Comparison of ENCODE assay signal across 8 cellular contexts in the genomic region with DNA sequence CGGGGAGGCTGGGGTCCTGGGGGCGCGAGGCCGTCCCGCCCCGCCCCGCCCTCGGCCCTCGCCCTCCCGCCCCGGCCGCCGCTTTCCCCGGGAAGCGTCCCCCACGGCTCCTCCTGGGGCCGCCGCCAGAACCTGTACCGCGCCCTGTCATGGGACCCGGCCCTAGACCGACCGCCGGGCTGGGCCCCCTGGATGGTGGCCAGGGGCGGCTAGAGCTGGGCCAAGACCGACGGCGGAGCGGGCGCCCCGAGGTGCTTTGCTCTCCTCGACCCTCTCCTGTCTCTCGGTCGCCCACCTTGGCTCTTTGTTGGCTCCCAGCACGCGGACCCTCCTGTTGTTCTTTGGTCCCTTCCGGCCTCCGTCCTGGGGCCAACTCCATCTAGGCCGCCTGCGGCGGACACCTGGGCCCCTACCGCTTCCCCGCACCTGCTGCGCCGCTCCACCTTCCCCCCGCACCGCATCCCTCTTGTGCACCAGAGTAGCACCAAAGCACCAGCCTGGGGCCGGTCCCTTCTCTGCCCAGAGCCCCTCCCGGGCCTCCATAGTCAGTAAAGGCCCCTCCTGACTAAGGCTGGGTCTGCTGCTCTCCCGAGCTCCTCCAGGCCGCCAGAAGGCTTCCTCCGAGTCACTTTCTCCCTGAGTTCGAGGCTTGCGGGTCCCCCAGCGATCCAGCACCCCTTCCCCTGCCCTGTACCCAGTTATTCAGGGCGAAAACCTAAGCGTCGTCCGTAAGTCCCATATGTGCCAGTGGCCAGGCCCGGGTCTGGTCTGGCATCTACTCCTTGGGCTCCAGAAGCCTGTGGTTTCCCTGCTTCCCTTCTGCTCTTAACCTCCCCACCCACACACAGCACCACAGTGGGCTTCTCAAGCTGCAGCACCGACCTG. TPM values are rescaled to one million over a fixed set of nuclear protein-coding genes. Genes with fewer than 3 reads are reported as not detected.
DNase-seq lines count a peak whose midpoint lies in the region; ATAC-seq and TF ChIP-seq lines count a peak whose summit lies in the region.

No MANE protein-coding gene starts in this region.

- peaks cover 86% of the 10 kb centered on the region for H3K79me2 ChIP-seq in HCT116 (ENCODE audit: insufficient read depth, low read length)

- peaks cover 5% of the 10 kb centered on the region for H3K36me3 ChIP-seq in CD4-positive, CD25-positive, alpha-beta regulatory T cell (ENCODE audit: control insufficient read depth, insufficient read depth, low read length)
- peaks cover 6 to 38% of the 10 kb centered on the region in 2 experiments; a peak in 2 of 4 replicates for H3K36me3 ChIP-seq in HCT116 (ENCODE audit: control insufficient read depth in 1 of 2, insufficient read depth in 2 of 2, low read length in 2 of 2)
- peaks cover 12% of the 10 kb centered on the region for H3K36me3 ChIP-seq in thoracic aorta

- H3K4me2 ChIP-seq in HCT116 (ENCODE audit: low read length) = peak overlapping the region; percentile 94

- H3K4me1 Mint-ChIP-seq in CD4-positive, CD25-positive, alpha-beta regulatory T cell = peaks cover 7 to 65% (median 38%) of the 10 kb centered on the region in 4 donors
- peaks cover 64% of the 10 kb centered on the region for H3K4me1 Mint-ChIP-seq in activated T-cell treated with anti-CD3 and anti-CD28 coated beads, Interleukin-2, amount 50 U/mL, for 24 hours (ENCODE audit: low read depth)

- no peak for TF ChIP-seq POLR2A in HCT116 (IDR thresholded peaks at IDR 0.05; ENCODE audit: borderline replicate concordance, extremely low read depth, insufficient read depth, insufficient read length)

- no peaks in the 10 kb centered on the region for H3K9me3 ChIP-seq in CD4-positive, CD25-positive, alpha-beta regulatory T cell (ENCODE audit: control insufficient read depth in 2 of 2, low read length in 2 of 2)
- H3K9me3 ChIP-seq in HCT116 (ENCODE audit: control insufficient read depth in 1 of 2, insufficient read depth in 1 of 2, low read depth in 1 of 2, low read length in 2 of 2) = no peaks in the 10 kb centered on the region
- no peaks in the 10 kb centered on the region for H3K9me3 ChIP-seq in iPS-18c (ENCODE audit: control insufficient read depth, insufficient read depth, low read length)
- no peaks in the 10 kb centered on the region for H3K9me3 ChIP-seq in thoracic aorta

- RAD21 ChIA-PET in HCT116 (lab: Charles Lee; ENCODE audit: low non-redundant PET in 1 of 2, low total read pairs in 2 of 2, uncharacterized antibody in 2 of 2, unreplicated experiment in 2 of 2) = interaction anchor here in 1 of 2 experiments (0.6 kb wide), 1 partner anchor 468 kb away, joined by 3 read pairs; no protein-coding TSS in a partner anchor

- in situ Hi-C loops in ACHN (cut with HindIII; ENCODE audit: low pct_ligation_motif_present, low pct_unique_long_range_greater_than_20kb, low sequenced_read_pairs) = no loop called here

- peaks cover 0 to 1% (median 0%) of the 10 kb centered on the region in 7 donors for H3K9me3 Mint-ChIP-seq in CD4-positive, CD25-positive, alpha-beta regulatory T cell
- H3K9me3 Mint-ChIP-seq in activated T-cell treated with anti-CD3 and anti-CD28 coated beads, Interleukin-2, amount 50 U/mL, for 24 hours = no peaks in the 10 kb centered on the region

- H3K4me1 ChIP-seq in CD4-positive, CD25-positive, alpha-beta regulatory T cell (ENCODE audit: control insufficient read depth, insufficient read depth, low read length, poor library complexity, severe bottlenecking) = peaks cover 64% of the 10 kb centered on the region
- H3K4me1 ChIP-seq in HCT116 (ENCODE audit: control insufficient read depth in 1 of 2, insufficient read depth in 2 of 2, low read length in 2 of 2) (peaks cover 12 to 36% of the 10 kb centered on the region in 2 experiments), thoracic aorta (ENCODE audit: control insufficient read depth in 1 of 2, low read depth in 2 of 2) (peaks cover 14 to 29% of the 10 kb centered on the region in 2 donors)

- CTCF ChIA-PET in HCT116 (lab: Charles Lee) = interaction anchor here (1.0 to 2.7 kb wide), 3 partner anchors 26 to 84 kb away, joined by 3 to 15 read pairs (median 4); no protein-coding TSS in a partner anchor
- CTCF ChIA-PET in HEK293T (lab: Yijun Ruan, JAX) = interaction anchor here (1.5 to 11.9 kb wide), 3 partner anchors 26 to 29 kb away, joined by 5 to 110 read pairs (median 18); no protein-coding TSS in a partner anchor

- H3K36me3 Mint-ChIP-seq in CD4-positive, CD25-positive, alpha-beta regulatory T cell = peaks cover 12% of the 10 kb centered on the region
- H3K36me3 Mint-ChIP-seq in activated T-cell treated with anti-CD3 and anti-CD28 coated beads, Interleukin-2, amount 50 U/mL, for 24 hours (ENCODE audit: low read depth) = peaks cover 82% of the 10 kb centered on the region

- POLR2A ChIA-PET in HCT116 (lab: Charles Lee) (interaction anchor here (0.8 to 1.7 kb wide), 3 partner anchors 9 to 12 kb away, joined by 3 to 19 read pairs (median 3); a partner anchor contains a TSS), HEK293T (lab: Yijun Ruan, JAX) (interaction anchor here (0.8 to 4.1 kb wide), 12 partner anchors 12 to 79 kb away, joined by 3 to 80 read pairs (median 4); a partner anchor contains a TSS)

- BruUV-seq in HCT116 (replicated peaks; lab: Mats Ljungman, UMichigan) = no TSS peak

- no peak for TF ChIP-seq CTCF in HCT116 (IDR thresholded peaks at IDR 0.05 in 2 of 3, conservative IDR thresholded peaks at IDR 0.05 in 1 of 3; ENCODE audit: borderline replicate concordance in 1 of 3, insufficient read depth in 1 of 3, low read depth in 2 of 3, low read length in 2 of 3)
- TF ChIP-seq CTCF in thoracic aorta (IDR thresholded peaks at IDR 0.05) = no peak

- peak overlapping the region; percentile 98 for H3K9ac ChIP-seq in HCT116 (ENCODE audit: low read length)

- ATAC-seq in CD4-positive, CD25-positive, alpha-beta regulatory T cell (ENCODE audit: low read depth in 2 of 2) = no peak
- ATAC-seq in HCT116 = peak; percentile 15
- ATAC-seq in thoracic aorta (ENCODE audit: insufficient number of reproducible peaks, low FRiP score, low read depth) = no peak

- intact Hi-C loops in HCT116 (cut with micrococcal nuclease) = no loop called here

- peak overlapping the region; percentile 89 for H3K27ac ChIP-seq in CD4-positive, CD25-positive, alpha-beta regulatory T cell (ENCODE audit: insufficient read depth, low read length, poor library complexity, severe bottlenecking)
- peak overlapping the region; percentile 87 for H3K27ac ChIP-seq in HCT116 (ENCODE audit: low read depth, low read length)
- peak overlapping the region in 1 of 2 donors; percentile 35 for H3K27ac ChIP-seq in thoracic aorta

- TF ChIP-seq RAD21 in HCT116 (IDR thresholded peaks at IDR 0.05; ENCODE audit: low read depth) = no peak

- H3K4me3 ChIP-seq in CD4-positive, CD25-positive, alpha-beta regulatory T cell (ENCODE audit: low read depth, low read length) = peak overlapping the region; percentile 92
- peak overlapping the region; percentile 94 to 96 for H3K4me3 ChIP-seq in HCT116 (replicated peaks in 1 of 2; ENCODE audit: low read depth in 1 of 2, low read length in 2 of 2)
- peak overlapping the region; percentile 88 for H3K4me3 ChIP-seq in iPS-18c (ENCODE audit: insufficient read depth, low read depth, low read length)
- peak overlapping the region; percentile 73 for H3K4me3 ChIP-seq in thoracic aorta

- H3K27me3 ChIP-seq in CD4-positive, CD25-positive, alpha-beta regulatory T cell (ENCODE audit: control insufficient read depth, insufficient read depth, low read length) = no peaks in the 10 kb centered on the region
- no peaks in the 10 kb centered on the region for H3K27me3 ChIP-seq in HCT116 (ENCODE audit: insufficient read depth, low read length)
- H3K27me3 ChIP-seq in thoracic aorta (replicated peaks; ENCODE audit: insufficient read depth) = no peaks in the 10 kb centered on the region

- H3K27me3 Mint-ChIP-seq in CD4-positive, CD25-positive, alpha-beta regulatory T cell = no peaks in the 10 kb centered on the region
- H3K27me3 Mint-ChIP-seq in activated T-cell treated with anti-CD3 and anti-CD28 coated beads, Interleukin-2, amount 50 U/mL, for 24 hours = no peaks in the 10 kb centered on the region

- DNase-seq in CD4-positive, CD25-positive, alpha-beta regulatory T cell = no peak
- DNase-seq in HCT116 (ENCODE audit: low read depth, low spot score) (no peak), thoracic aorta (ENCODE audit: low spot score) (no peak), HEK293T (ENCODE audit: extremely low spot score) (no peak), NCI-H2171 treated with DMSO at 0.1 percent for 48 hours (lab: John Stamatoyannopoulos, UW) (no peak), ACHN (no peak)
- DNase-seq in activated T-cell treated with anti-CD3 and anti-CD28 coated beads, Interleukin-2, amount 50 U/mL, for 24 hours = no peak

- no peak overlapping the region for H2AFZ ChIP-seq in HCT116 (ENCODE audit: low read depth, low read length, poor library complexity, severe bottlenecking)

- H3K4me3 Mint-ChIP-seq in CD4-positive, CD25-positive, alpha-beta regulatory T cell = peak overlapping the region; percentile 92 to 99 (median 95)
- peak overlapping the region; percentile 99 for H3K4me3 Mint-ChIP-seq in activated T-cell treated with anti-CD3 and anti-CD28 coated beads, Interleukin-2, amount 50 U/mL, for 24 hours

- no peaks in the 10 kb centered on the region; the same call in 1 of the 2 replicates for H4K20me1 ChIP-seq in HCT116 (ENCODE audit: insufficient read depth)

- H3K27ac Mint-ChIP-seq in CD4-positive, CD25-positive, alpha-beta regulatory T cell = peak overlapping the region; percentile 100
- H3K27ac Mint-ChIP-seq in activated T-cell treated with anti-CD3 and anti-CD28 coated beads, Interleukin-2, amount 50 U/mL, for 24 hours = peak overlapping the region; percentile 98

- H3K9me2 ChIP-seq in HCT116 (ENCODE audit: insufficient read depth) = no peaks in the 10 kb centered on the region

TF ChIP-seq in HEK293T, 16 proteins besides CTCF, POLR2A, EP300 and RAD21 (continues in another document):
- TF ChIP-seq FOXA1 (IDR thresholded peaks at IDR 0.05) = no peak

RNA-seq across cellular contexts. Expression of a gene that starts 0.6 kb away (rescaled TPM):
- 111 TPM for total RNA-seq in CD4-positive, CD25-positive, alpha-beta regulatory T cell
- 10 to 100 TPM; 62.0 to 72.9 (median 66.6) TPM for polyA plus RNA-seq in CD4-positive, CD25-positive, alpha-beta regulatory T cell
- total RNA-seq in HCT116 (2021; ENCODE audit: unreplicated experiment) = 106 TPM
- 99.5 and 103 TPM in 2 replicates for polyA plus RNA-seq in HCT116 (2012)
- total RNA-seq in thoracic aorta = 10 to 100 TPM in 1 of 2 donors, 1 to 10 TPM in 1; 6.2 to 24.5 TPM

RNA-seq across cellular contexts. Expression of a gene that starts 0.8 kb away (rescaled TPM):
- 19.6 TPM for total RNA-seq in CD4-positive, CD25-positive, alpha-beta regulatory T cell
- 10 to 100 TPM; 29.4 to 33.9 (median 31.0) TPM for polyA plus RNA-seq in CD4-positive, CD25-positive, alpha-beta regulatory T cell
- 29.4 TPM for total RNA-seq in HCT116 (2021; ENCODE audit: unreplicated experiment)
- polyA plus RNA-seq in HCT116 (2012) = 24.9 and 26.5 TPM in 2 replicates
- 100 to 1,000 TPM in 1 of 2 donors, 10 to 100 TPM in 1; 58.1 to 104 TPM for total RNA-seq in thoracic aorta

RNA-seq across cellular contexts. Expression of a gene that starts 9.8 kb away (rescaled TPM):
- total RNA-seq in CD4-positive, CD25-positive, alpha-beta regulatory T cell = 36.7 TPM
- polyA plus RNA-seq in CD4-positive, CD25-positive, alpha-beta regulatory T cell = 10 to 100 TPM; 74.7 to 83.8 (median 78.3) TPM
- total RNA-seq in HCT116 (2021; ENCODE audit: unreplicated experiment) (101 TPM), thoracic aorta (10 to 100 TPM; 29.8 to 30.5 TPM)
- 37.5 and 49.0 TPM in 2 replicates for polyA plus RNA-seq in HCT116 (2012)

RNA-seq across cellular contexts. Expression of a gene that starts 37.8 kb away (rescaled TPM):
- 1.8 TPM for total RNA-seq in CD4-positive, CD25-positive, alpha-beta regulatory T cell
- polyA plus RNA-seq in CD4-positive, CD25-positive, alpha-beta regulatory T cell = 1 to 10 TPM in 3 of 4 donors, under 1 TPM in 1; 0.76 to 3.6 (median 1.8) TPM
- total RNA-seq in HCT116 (2021; ENCODE audit: unreplicated experiment) = 1.1 TPM
- polyA plus RNA-seq in HCT116 (2012) = 0.79 and 1.4 TPM in 2 replicates
- 10 to 100 TPM in 1 of 2 donors, 1 to 10 TPM in 1; 5.1 to 10.9 TPM for total RNA-seq in thoracic aorta
